Comparison of ENCODE assay signal across 19 cellular contexts in genomic region chrX:100449696-100450606, GRCh38. TPM values are rescaled to one million over a fixed set of nuclear protein-coding genes. Genes with fewer than 3 reads are reported as not detected.
DNase-seq lines count a peak whose midpoint lies in the region; ATAC-seq and TF ChIP-seq lines count a peak whose summit lies in the region.
"Had no signal": no experiment of that assay in that cellular context is flagged by ENCODE, and none has a peak within 500 bp of the region (broad histone marks: within the 10 kb centered on the region; RNA-seq: fewer than 3 reads in every experiment).

No MANE protein-coding gene starts in this region.

- H2BK12ac ChIP-seq in H9 (ENCODE audit: insufficient read length, low read depth, low read length) (no peak overlapping the region), neuronal stem cell (ENCODE audit: low read length) (no peak overlapping the region)

- H3K27ac ChIP-seq in H9 (ENCODE audit: insufficient read length, low read depth, low read length), result no peak overlapping the region
- H3K27ac ChIP-seq in neuronal stem cell (replicated peaks; ENCODE audit: low read length), result no peak overlapping the region
- H3K27ac ChIP-seq in osteoblast (ENCODE audit: low read depth, low read length), result no peak overlapping the region
- H3K27ac ChIP-seq: foreskin keratinocyte, HL-60, SJCRH30, tibial artery had no signal

- no peak overlapping the region for H2BK20ac ChIP-seq in H9 (ENCODE audit: low read depth, low read length, poor library complexity, severe bottlenecking)

- ATAC-seq in left cardiac atrium (peak; percentile 61 to 67), HG02938 (IDR thresholded peaks at IDR 0.05; ENCODE audit: unreplicated experiment) (no peak)
- ATAC-seq: activated CD8-positive, alpha-beta T cell treated with anti-CD3 and anti-CD28 coated beads for 36 hours; foreskin keratinocyte; GM12878 had no signal

- H3K36me3 Mint-ChIP-seq in H9 (ENCODE audit: insufficient read depth in 1 of 3, low read depth in 3 of 3), result peaks cover 19 to 26% (median 24%) of the 10 kb centered on the region in 3 experiments
- H3K36me3 Mint-ChIP-seq: immature natural killer cell had no signal

- intact Hi-C loops in left cardiac atrium (cut with DNase I), result no loop called here

- H3K4me3 Mint-ChIP-seq in H9, result no peak overlapping the region
- H3K4me3 Mint-ChIP-seq: activated CD8-positive, alpha-beta T cell treated with anti-CD3 and anti-CD28 coated beads for 36 hours; immature natural killer cell had no signal

- H2BK120ac ChIP-seq in H9 (ENCODE audit: low read depth, low read length, poor library complexity, severe bottlenecking) (no peak overlapping the region), neuronal stem cell (ENCODE audit: low read depth, low read length) (no peak overlapping the region)

- H2BK15ac ChIP-seq in H9 (ENCODE audit: low read depth, low read length), result no peak overlapping the region
- H2BK15ac ChIP-seq in neuronal stem cell (ENCODE audit: low read length), result no peak overlapping the region

- H3K27me3 Mint-ChIP-seq in H9 (ENCODE audit: low read depth), result peaks cover 1% of the 10 kb centered on the region

- H3K36me3 ChIP-seq in neuronal stem cell (replicated peaks in 1 of 2; ENCODE audit: control insufficient read depth in 2 of 2, insufficient read depth in 2 of 2, low read length in 2 of 2), result no peaks in the 10 kb centered on the region
- H3K36me3 ChIP-seq in osteoblast (ENCODE audit: insufficient read depth, low read length), result no peaks in the 10 kb centered on the region
- H3K36me3 ChIP-seq: SJCRH30, tibial artery had no signal

- H4K5ac ChIP-seq in H9 (ENCODE audit: insufficient read length, low read depth, low read length), result no peak overlapping the region

- no peak overlapping the region; a peak in 1 of 7 replicates for H3K27ac Mint-ChIP-seq in H9
- H3K27ac Mint-ChIP-seq: activated CD8-positive, alpha-beta T cell treated with anti-CD3 and anti-CD28 coated beads for 36 hours; activated T-helper 2 cell treated with anti-CD3 and anti-CD28 coated beads, Interferon-gamma antibody, Interleukin-2, Interleukin-4, amounts not matched to agents 10 μg/mL and 5 μg/mL and 100 μg/mL, durations not matched to agents 14 hours and 24 hours and 36 hours; immature natural killer cell had no signal

- H2AFZ ChIP-seq in H9 (ENCODE audit: low read length), result no peak overlapping the region
- H2AFZ ChIP-seq in neuronal stem cell (ENCODE audit: low read length), result peak overlapping the region; percentile 36
- H2AFZ ChIP-seq in osteoblast (ENCODE audit: low read length), result no peak overlapping the region

- H3K79me2 ChIP-seq in H9 (ENCODE audit: insufficient read depth, low read length) (no peaks in the 10 kb centered on the region), osteoblast (ENCODE audit: insufficient read depth, low read length) (no peaks in the 10 kb centered on the region)

- H3K9ac ChIP-seq in H9 (ENCODE audit: extremely low read depth, insufficient read length, low read length), result no peak overlapping the region
- H3K9ac ChIP-seq in neuronal stem cell (ENCODE audit: low read depth, low read length, poor library complexity), result no peak overlapping the region

- H3K4me3 ChIP-seq in neuronal stem cell (ENCODE audit: low read length in 2 of 2), result no peak overlapping the region
- no peak overlapping the region for H3K4me3 ChIP-seq in osteoblast (ENCODE audit: insufficient read depth, low read length)
- H3K4me3 ChIP-seq: GM12878, SJCRH30, tibial artery had no signal

- H3K9me3 ChIP-seq in H9 (ENCODE audit: control insufficient read depth, low read depth, low read length) (peaks cover 12% of the 10 kb centered on the region), neuronal stem cell (replicated peaks in 1 of 2; ENCODE audit: control insufficient read depth in 2 of 2, insufficient read depth in 1 of 2, low read depth in 1 of 2, low read length in 2 of 2) (no peaks in the 10 kb centered on the region), osteoblast (ENCODE audit: low read depth, low read length) (no peaks in the 10 kb centered on the region)
- H3K9me3 ChIP-seq: SJCRH30, tibial artery had no signal

- TF ChIP-seq CTCF in H9 (conservative IDR thresholded peaks at IDR 0.05), result peak; percentile 22; the same call in 2 of the 3 replicates
- no peak for TF ChIP-seq CTCF in osteoblast (IDR thresholded peaks at IDR 0.05; ENCODE audit: extremely low read depth, low read depth, low read length)

- no peaks in the 10 kb centered on the region for H3K79me1 ChIP-seq in H9 (ENCODE audit: insufficient read depth, low read depth, low read length, poor library complexity, severe bottlenecking)
- no peaks in the 10 kb centered on the region for H3K79me1 ChIP-seq in neuronal stem cell (ENCODE audit: low read depth, low read length)

- H3K56ac ChIP-seq in H9 (ENCODE audit: insufficient read length, low read depth, low read length), result no peak overlapping the region

- H3K4me2 ChIP-seq in H9 (ENCODE audit: insufficient read depth, insufficient read length, low read length) (no peak overlapping the region), neuronal stem cell (ENCODE audit: insufficient read depth, low read length, poor library complexity, severe bottlenecking) (no peak overlapping the region), osteoblast (ENCODE audit: insufficient read depth, low read length) (no peak overlapping the region)

- H3K23ac ChIP-seq in H9 (ENCODE audit: insufficient read length, low read depth, low read length) (no peak overlapping the region), neuronal stem cell (ENCODE audit: low read depth, low read length, poor library complexity) (no peak overlapping the region)

- DNase-seq in H9 (peak; percentile 32), UCSD-AML1 (lab: John Stamatoyannopoulos, UW; ENCODE audit: unreplicated experiment) (peak; percentile 37), left cardiac atrium (peak; percentile 65), neuronal stem cell (ENCODE audit: low spot score) (no peak), NCI-H187 (lab: John Stamatoyannopoulos, UW) (no peak), osteoblast (ENCODE audit: insufficient read length, low spot score, missing footprints) (no peak)
- no peak for DNase-seq in activated CD4-positive, alpha-beta T cell treated with anti-CD3 and anti-CD28 coated beads, Interleukin-2, amount 50 U/mL, for 48 hours
- DNase-seq: activated CD8-positive, alpha-beta T cell treated with anti-CD3 and anti-CD28 coated beads for 36 hours; DMS79 treated with DMSO at 0.1 percent for 48 hours; foreskin keratinocyte; immature natural killer cell; NCI-H2107; stimulated activated CD4-positive, alpha-beta T cell treated with anti-CD3 and anti-CD28 coated beads, Interleukin-4, amount 100 ng/mL, for 1 hour; tibial artery had no signal

- H3K14ac ChIP-seq in H9 (ENCODE audit: insufficient read depth, low read length) (no peak overlapping the region), neuronal stem cell (ENCODE audit: low read length) (no peak overlapping the region)

- H2BK5ac ChIP-seq in H9 (ENCODE audit: insufficient read length, low read length) (no peak overlapping the region), neuronal stem cell (ENCODE audit: low read length) (no peak overlapping the region)

- H4K20me1 ChIP-seq in H9 (ENCODE audit: control insufficient read depth, insufficient read depth, insufficient read length) (no peaks in the 10 kb centered on the region), osteoblast (ENCODE audit: insufficient read depth, low read length) (no peaks in the 10 kb centered on the region)

- no CpG with 5 or more reads among the region's 15 CpGs for WGBS in H9 (ENCODE audit: extremely low coverage, insufficient read length, low lambda C conversion rate)
- no CpG with 5 or more reads among the region's 15 CpGs for WGBS in neuronal stem cell (ENCODE audit: extremely low coverage in 2 of 2, insufficient read length in 2 of 2, insufficient replicate concordance in 1 of 2), 2 donors

- no peak overlapping the region for H3T11ph ChIP-seq in H9 (ENCODE audit: low read length)

- H4K91ac ChIP-seq in H9 (ENCODE audit: insufficient read length, low read depth, low read length), result no peak overlapping the region
- no peak overlapping the region for H4K91ac ChIP-seq in neuronal stem cell (ENCODE audit: low read depth, low read length, poor library complexity)

- peaks cover 6 to 9% of the 10 kb centered on the region in 2 experiments; a peak in 3 of 4 replicates for H3K4me1 Mint-ChIP-seq in H9
- H3K4me1 Mint-ChIP-seq: immature natural killer cell had no signal

- no peak overlapping the region for H4K8ac ChIP-seq in H9 (replicated peaks; ENCODE audit: insufficient read length, low read depth, low read length)
- H4K8ac ChIP-seq in neuronal stem cell (ENCODE audit: low read depth, low read length), result no peak overlapping the region

- H3K18ac ChIP-seq in H9 (ENCODE audit: insufficient read length, low read depth, low read length), result no peak overlapping the region
- no peak overlapping the region for H3K18ac ChIP-seq in neuronal stem cell (ENCODE audit: low read length)

- peaks cover 3% of the 10 kb centered on the region; the same call in 1 of the 2 replicates for H3K4me1 ChIP-seq in H9 (ENCODE audit: insufficient read depth, low read length)
- no peaks in the 10 kb centered on the region for H3K4me1 ChIP-seq in neuronal stem cell (ENCODE audit: control insufficient read depth in 2 of 2, insufficient read depth in 1 of 2, low read depth in 1 of 2, low read length in 2 of 2)
- H3K4me1 ChIP-seq in osteoblast (ENCODE audit: insufficient read depth, low read length), result no peaks in the 10 kb centered on the region
- H3K4me1 ChIP-seq: foreskin keratinocyte, SJCRH30, tibial artery had no signal

- H2AK5ac ChIP-seq in H9 (ENCODE audit: insufficient read length, low read length) (no peak overlapping the region), neuronal stem cell (ENCODE audit: low read depth, low read length) (no peak overlapping the region)

- peaks cover 33 to 45% of the 10 kb centered on the region in 2 experiments for H3K9me3 Mint-ChIP-seq in H9
- H3K9me3 Mint-ChIP-seq: activated CD8-positive, alpha-beta T cell treated with anti-CD3 and anti-CD28 coated beads for 36 hours; activated T-helper 2 cell treated with anti-CD3 and anti-CD28 coated beads, Interferon-gamma antibody, Interleukin-2, Interleukin-4, amounts not matched to agents 10 μg/mL and 5 μg/mL and 100 μg/mL, durations not matched to agents 14 hours and 24 hours and 36 hours had no signal

- no peaks in the 10 kb centered on the region for H3K27me3 ChIP-seq in H9 (ENCODE audit: insufficient read depth, low read length)
- no peaks in the 10 kb centered on the region for H3K27me3 ChIP-seq in neuronal stem cell (ENCODE audit: control insufficient read depth in 3 of 3, insufficient read depth in 3 of 3, low read depth in 1 of 3, low read length in 3 of 3)
- H3K27me3 ChIP-seq in osteoblast (ENCODE audit: insufficient read depth, low read length), result no peaks in the 10 kb centered on the region
- H3K27me3 ChIP-seq: foreskin keratinocyte, SJCRH30, tibial artery had no signal

- H3K4ac ChIP-seq in H9 (ENCODE audit: low read depth, low read length), result no peak overlapping the region
- no peak overlapping the region for H3K4ac ChIP-seq in neuronal stem cell (ENCODE audit: low read length)

- no peaks in the 10 kb centered on the region for H3K23me2 ChIP-seq in H9 (ENCODE audit: insufficient read length, low read depth, low read length, poor library complexity, severe bottlenecking)

RNA-seq across cellular contexts. Expression of gene PCDH19, which starts 39.9 kb away (rescaled TPM):
- 0.83 and 1.2 TPM in 2 replicates for total RNA-seq in H9 (2021)
- 1 to 10 TPM in 1 of 2 donors, under 1 TPM in 1; 0.76 to 1.0 TPM for total RNA-seq in left cardiac atrium
- 3.0 TPM for polyA plus RNA-seq in neuronal stem cell (2013, experiment 1 of 2)
- 5.4 TPM for polyA plus RNA-seq in neuronal stem cell (2013, experiment 2 of 2)
- 0.36 and 0.59 TPM in 2 replicates for total RNA-seq in osteoblast
- total RNA-seq: activated CD8-positive, alpha-beta T cell treated with anti-CD3 and anti-CD28 coated beads for 36 hours; activated T-helper 2 cell treated with anti-CD3 and anti-CD28 coated beads, Interferon-gamma antibody, Interleukin-2, Interleukin-4, amounts not matched to agents 10 μg/mL and 5 μg/mL and 100 μg/mL, durations not matched to agents 14 hours and 24 hours and 36 hours; GM12878 had no signal
- polyA plus RNA-seq: foreskin keratinocyte, immature natural killer cell had no signal

Comparison
In these comparisons a context has a peak if more than half of its experiments do, and no peak if none do; other contexts are left out.
1. DNase-seq: peak in H9 (single experiment), UCSD-AML1 (single experiment) and left cardiac atrium (single experiment); none in neuronal stem cell (single experiment), NCI-H187 (0 of 2), activated CD4-positive, alpha-beta T cell treated with anti-CD3 and anti-CD28 coated beads, Interleukin-2, amount 50 U/mL, for 48 hours (0 of 2) and osteoblast (single experiment).